23 cellular contexts compared by ENCODE assay signal in the genomic region with DNA sequence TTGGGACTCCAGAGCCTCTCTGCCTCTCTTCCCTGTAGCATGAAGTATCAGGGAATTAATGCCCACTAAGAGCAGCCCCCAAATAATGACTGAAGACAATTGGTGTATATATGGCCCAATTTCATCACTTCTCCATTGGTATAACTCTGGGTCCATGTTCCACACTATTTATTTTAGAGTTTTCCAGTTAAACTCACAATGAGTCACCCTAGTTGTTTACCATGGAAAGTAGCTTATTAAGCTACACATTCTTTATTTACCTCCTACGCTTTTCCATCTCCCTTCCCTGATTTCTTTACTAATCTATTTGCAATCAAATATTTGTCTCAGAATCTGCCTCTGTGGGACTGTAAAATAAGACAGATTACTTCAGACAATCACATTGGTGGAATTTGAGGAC.
"Had no signal": no experiment of that assay in that cellular context is flagged by ENCODE, and none has a peak within 500 bp of the region (broad histone marks: within the 10 kb centered on the region; RNA-seq: fewer than 3 reads in every experiment).

No MANE protein-coding gene starts in this region.

- H3K27ac ChIP-seq: brain microvascular endothelial cell, dorsolateral prefrontal cortex, hepatocyte, left ventricle myocardium inferior, neural progenitor cell, tibial artery, WERI-Rb-1 had no signal

- H3K79me2 ChIP-seq: hepatocyte had no signal

- H3K4me2 ChIP-seq: hepatocyte, neural progenitor cell had no signal

- DNase-seq: activated CD4-positive, alpha-beta T cell treated with anti-CD3 and anti-CD28 coated beads, Interleukin-2, amount 10 ng/mL, durations not matched to agents 7 days and 5 days; activated CD4-positive, CD25-positive, alpha-beta regulatory T cell treated with anti-CD3 and anti-CD28 coated beads, Interleukin-2, amount 50 U/mL, for 72 hours; activated CD8-positive, alpha-beta T cell treated with anti-CD3 and anti-CD28 coated beads, Interleukin-2, amount 10 ng/mL, durations not matched to agents 7 days and 5 days; activated gamma-delta T cell; activated naive CD4-positive, alpha-beta T cell treated with anti-CD3 and anti-CD28 coated beads, Interleukin-2, amount 50 U/mL, for 16 hours; activated naive CD8-positive, alpha-beta T cell treated with anti-CD3 and anti-CD28 coated beads, Interleukin-2, amount 50 U/mL, for 24 hours; aorta; brain microvascular endothelial cell; dorsolateral prefrontal cortex; glutamatergic neuron; left ventricle myocardium inferior; naive thymus-derived CD8-positive, alpha-beta T cell; posterior cingulate gyrus; small intestine; stimulated activated CD4-positive, alpha-beta T cell treated with anti-CD3 and anti-CD28 coated beads, Interleukin-2, amount 100 ng/mL, for 24 hours; stimulated activated naive CD8-positive, alpha-beta T cell treated with anti-CD3 and anti-CD28 coated beads, Interleukin-15, amount 100 ng/mL, for 72 hours; T-helper 2 cell; tibial artery; WERI-Rb-1 had no signal

- H2AFZ ChIP-seq: hepatocyte, neural progenitor cell had no signal

- H3K36me3 ChIP-seq: brain microvascular endothelial cell, left ventricle myocardium inferior, neural progenitor cell, tibial artery, WERI-Rb-1 had no signal

- H3K9ac ChIP-seq: neural progenitor cell had no signal

- H3K4me3 ChIP-seq: dorsolateral prefrontal cortex, hepatocyte, left ventricle myocardium inferior, neural progenitor cell, tibial artery had no signal

- ATAC-seq: activated CD8-positive, alpha-beta T cell treated with anti-CD3 and anti-CD28 coated beads, Interleukin-2, amount 10 ng/mL, durations not matched to agents 7 days and 5 days; activated naive CD8-positive, alpha-beta T cell treated with anti-CD3 and anti-CD28 coated beads, Interleukin-2, amount 50 U/mL, for 24 hours; naive thymus-derived CD8-positive, alpha-beta T cell; sciatic nerve; stimulated activated effector memory CD8-positive, alpha-beta T cell treated with anti-CD3 and anti-CD28 coated beads, Interleukin-12 subunit alpha, Interleukin-12 subunit beta, amount 100 ng/mL, for 72 hours; stimulated activated naive CD8-positive, alpha-beta T cell treated with anti-CD3 and anti-CD28 coated beads, Interleukin-15, amount 100 ng/mL, for 72 hours had no signal

- H3K9me3 ChIP-seq: left ventricle myocardium inferior, tibial artery had no signal

- H3K27me3 ChIP-seq: brain microvascular endothelial cell, dorsolateral prefrontal cortex, hepatocyte, neural progenitor cell, tibial artery had no signal

- H3K4me1 ChIP-seq: left ventricle myocardium inferior, tibial artery had no signal
